ENCODE assay signal across 9 cellular contexts in genomic region chr20:46400253-46400652, GRCh38. TPM values are rescaled to one million over a fixed set of nuclear protein-coding genes. Genes with fewer than 3 reads are reported as not detected.
DNase-seq lines count a peak whose midpoint lies in the region; ATAC-seq lines count a peak whose summit lies in the region.
"Had no signal": no experiment of that assay in that cellular context is flagged by ENCODE, and none has a peak within 500 bp of the region (broad histone marks: within the 10 kb centered on the region; RNA-seq: fewer than 3 reads in every experiment).

No MANE protein-coding gene starts in this region.

- peak overlapping the region; percentile 38 for H3K4me3 ChIP-seq in Jurkat, Clone E6-1 (ENCODE audit: low read length)
- no peak overlapping the region for H3K4me3 ChIP-seq in right cardiac atrium (ENCODE audit: low read length)
- peak overlapping the region; percentile 22 to 36 for H3K4me3 ChIP-seq in stomach smooth muscle (ENCODE audit: low read length in 2 of 2)

- H3K9ac ChIP-seq in stomach smooth muscle (ENCODE audit: low read length in 2 of 2), result peak overlapping the region in 1 of 2 donors; percentile 35

- peaks cover 8% of the 10 kb centered on the region in 2 donors for H3K36me3 ChIP-seq in stomach smooth muscle (ENCODE audit: control insufficient read depth in 2 of 2, insufficient read depth in 2 of 2, low read length in 2 of 2)

- DNase-seq in Jurkat, Clone E6-1 (ENCODE audit: low read depth, low spot score), result no peak
- no peak for DNase-seq in activated naive CD4-positive, alpha-beta T cell treated with anti-CD3 and anti-CD28 coated beads, Interleukin-2, amount 50 U/mL, for 72 hours (ENCODE audit: low spot score in 2 of 2)
- DNase-seq in right cardiac atrium (peak in 2 of 3 donors; percentile 26 to 50), COLO829 (ENCODE audit: low spot score) (no peak)
- no peak for DNase-seq in stimulated activated naive CD4-positive, alpha-beta T cell treated with Interleukin-2 at 50 U/mL for 16 hours (lab: John Stamatoyannopoulos, UW)

- H3K27ac ChIP-seq in right cardiac atrium (ENCODE audit: low read length) (peak overlapping the region; percentile 53), stomach smooth muscle (ENCODE audit: low read length) (peak overlapping the region; percentile 25)

- peak overlapping the region; percentile 76 to 82 for H3K27ac Mint-ChIP-seq in activated naive CD4-positive, alpha-beta T cell treated with anti-CD3 and anti-CD28 coated beads, Interleukin-2, amount 50 U/mL, for 72 hours

- H3K9me3 ChIP-seq in right cardiac atrium (ENCODE audit: control insufficient read depth, low read length), result no peaks in the 10 kb centered on the region
- no peaks in the 10 kb centered on the region for H3K9me3 ChIP-seq in stomach smooth muscle (ENCODE audit: control insufficient read depth in 2 of 2, low read length in 2 of 2)

- intact Hi-C loops in right cardiac atrium (cut with DNase I), result loop anchor here in 1 of 4 donors (5.0 kb wide), 1 partner anchor 38 kb away; no protein-coding TSS in a partner anchor

- H3K27me3 ChIP-seq in right cardiac atrium (ENCODE audit: control insufficient read depth, insufficient read depth), result no peaks in the 10 kb centered on the region
- no peaks in the 10 kb centered on the region for H3K27me3 ChIP-seq in stomach smooth muscle (ENCODE audit: control insufficient read depth in 1 of 2, insufficient read depth in 2 of 2, low read length in 2 of 2)

- no peaks in the 10 kb centered on the region for H3K9me3 Mint-ChIP-seq in activated naive CD4-positive, alpha-beta T cell treated with anti-CD3 and anti-CD28 coated beads, Interleukin-2, amount 50 U/mL, for 72 hours
- H3K9me3 Mint-ChIP-seq: memory B cell had no signal

- H3K4me1 ChIP-seq in right cardiac atrium (ENCODE audit: control insufficient read depth, insufficient read depth, low read length) (peaks cover 20% of the 10 kb centered on the region), stomach smooth muscle (ENCODE audit: control insufficient read depth, insufficient read depth, low read length) (peaks cover 45% of the 10 kb centered on the region)

- H3K36me3 Mint-ChIP-seq in activated naive CD4-positive, alpha-beta T cell treated with anti-CD3 and anti-CD28 coated beads, Interleukin-2, amount 50 U/mL, for 72 hours, result peaks cover 5 to 10% of the 10 kb centered on the region in 2 donors

- WGBS in right cardiac atrium, result 5% methylated on average over 4 of the region's 4 CpGs

- ATAC-seq in activated naive CD4-positive, alpha-beta T cell treated with anti-CD3 and anti-CD28 coated beads, Interleukin-2, amount 50 U/mL, for 72 hours, result no peak
- ATAC-seq in right cardiac atrium (peak; percentile 89), GM21447 (IDR thresholded peaks at IDR 0.05; ENCODE audit: unreplicated experiment) (no peak), HG02884 (IDR thresholded peaks at IDR 0.05; ENCODE audit: unreplicated experiment) (no peak)

RNA-seq across cellular contexts. Expression of gene ELMO2, which starts 6.2 kb away (rescaled TPM):
- polyA plus RNA-seq in Jurkat, Clone E6-1 (2012; ENCODE audit: insufficient read depth, insufficient read length), result 43.7 TPM
- total RNA-seq in activated naive CD4-positive, alpha-beta T cell treated with anti-CD3 and anti-CD28 coated beads, Interleukin-2, amount 50 U/mL, for 72 hours, result 10 to 100 TPM; 50.8 to 57.0 TPM
- total RNA-seq in right cardiac atrium, result 10 to 100 TPM; 29.0 to 40.2 (median 35.0) TPM
- polyA plus RNA-seq in right cardiac atrium, result 20.7 TPM

Comparison
In these comparisons a context has a peak if more than half of its experiments do, and no peak if none do; other contexts are left out.
1. DNase-seq: peak in right cardiac atrium (2 of 3); none in Jurkat, Clone E6-1 (single experiment), activated naive CD4-positive, alpha-beta T cell treated with anti-CD3 and anti-CD28 coated beads, Interleukin-2, amount 50 U/mL, for 72 hours (0 of 2), COLO829 (single experiment) and stimulated activated naive CD4-positive, alpha-beta T cell treated with Interleukin-2 at 50 U/mL for 16 hours (single experiment).
2. ATAC-seq: peak in right cardiac atrium (2 of 2); none in activated naive CD4-positive, alpha-beta T cell treated with anti-CD3 and anti-CD28 coated beads, Interleukin-2, amount 50 U/mL, for 72 hours (0 of 2), GM21447 (single experiment) and HG02884 (single experiment).